ENCODE assay signal across 8 cellular contexts in the genomic region with DNA sequence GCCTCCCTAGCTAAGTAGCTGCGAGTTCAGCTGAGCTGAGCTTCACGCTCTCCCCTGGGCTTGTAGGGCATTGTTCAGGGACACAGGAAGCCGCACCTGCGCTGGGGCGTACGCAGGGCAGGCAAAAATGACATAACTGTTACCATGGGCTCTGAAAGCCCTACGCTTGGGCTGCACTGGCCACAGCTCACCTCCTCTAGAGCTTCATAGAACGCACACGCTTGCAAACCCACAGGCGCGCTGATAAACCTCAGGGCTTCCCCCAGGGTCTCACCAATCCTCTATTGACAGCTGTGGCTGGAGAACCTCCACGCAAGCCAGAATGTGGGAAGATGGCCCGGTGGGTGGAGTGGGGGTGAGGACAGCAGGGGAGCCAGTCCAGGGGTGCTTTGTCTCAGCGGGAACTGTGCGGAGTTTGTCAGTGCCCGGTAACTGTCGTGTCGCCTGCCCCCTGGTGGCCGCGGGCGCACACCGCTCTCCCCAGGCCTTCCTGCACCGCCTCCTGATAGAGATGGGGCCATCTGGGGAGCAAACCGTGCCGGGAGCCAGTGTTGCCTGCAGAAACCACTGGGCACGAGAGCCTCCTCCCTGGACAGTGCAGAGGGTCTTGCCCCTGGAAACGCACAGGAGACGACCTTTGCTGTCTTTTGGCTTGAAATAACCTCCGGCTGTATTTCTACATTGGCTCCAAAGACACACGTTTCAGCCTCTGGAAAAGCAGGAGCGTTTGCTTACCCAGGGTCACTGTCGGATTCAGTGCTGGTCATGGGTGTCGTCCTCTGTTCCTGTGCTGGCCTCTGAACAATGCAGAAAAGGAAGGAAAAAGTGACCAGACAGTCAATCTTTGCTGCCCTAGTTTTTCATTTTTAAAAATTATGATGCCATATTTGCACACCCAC. TPM values are rescaled to one million over a fixed set of nuclear protein-coding genes. Genes with fewer than 3 reads are reported as not detected.
DNase-seq lines count a peak whose midpoint lies in the region; ATAC-seq and TF ChIP-seq lines count a peak whose summit lies in the region.

No MANE protein-coding gene starts in this region.

- 32 to 53% (median 33%) methylated on average over 21 to 33 of the region's 33 CpGs for WGBS in adrenal gland, 4 donors
- 40% methylated on average over 33 of the region's 33 CpGs for WGBS in smooth muscle cell (ENCODE audit: low lambda C conversion rate)

- DNase-seq in DMS 273 (lab: John Stamatoyannopoulos, UW; ENCODE audit: unreplicated experiment) (peak; percentile 87), M059J (ENCODE audit: low read depth) (peak; percentile 44), T-cell (peak in 33 of 34 experiments; percentile 4 to 56 (median 41)), adrenal gland (peak; percentile 55 to 80 (median 68)), hepatic stellate cell (ENCODE audit: low spot score) (peak; percentile 77), smooth muscle cell (lab: John Stamatoyannopoulos, UW; ENCODE audit: unreplicated experiment) (peak; percentile 51)

- TF ChIP-seq CTCF in adrenal gland (IDR thresholded peaks at IDR 0.05): peak; percentile 60 to 92 (median 76)
- TF ChIP-seq CTCF in smooth muscle cell (IDR thresholded peaks at IDR 0.05; ENCODE audit: borderline replicate concordance, insufficient read depth, poor library complexity, severe bottlenecking): peak; percentile 90

- H3K36me3 ChIP-seq in adrenal gland (replicated peaks in 1 of 2): no peaks in the 10 kb centered on the region
- H3K36me3 ChIP-seq in smooth muscle cell (ENCODE audit: low read depth): no peaks in the 10 kb centered on the region

- H3K27me3 Mint-ChIP-seq in T-cell: peaks cover 15 to 31% of the 10 kb centered on the region in 2 donors

- CTCF ChIA-PET in T-cell (lab: Charles Lee): interaction anchor here in 1 of 2 donors (0.7 kb wide), 1 partner anchor 299 kb away, joined by 5 read pairs; no protein-coding TSS in a partner anchor

- H3K27ac Mint-ChIP-seq in T-cell: no peak overlapping the region

- no peaks in the 10 kb centered on the region for H3K9me3 Mint-ChIP-seq in T-cell

- intact Hi-C loops in adrenal gland (cut with DNase I): loop anchor here in 1 of 2 donors (10.0 kb wide), 1 partner anchor 142 kb away; a partner anchor contains a TSS

- peak overlapping the region; percentile 55 for H2AFZ ChIP-seq in smooth muscle cell (ENCODE audit: low read depth)

- H3K9me3 ChIP-seq in adrenal gland (replicated peaks in 1 of 3) (no peaks in the 10 kb centered on the region), smooth muscle cell (replicated peaks; ENCODE audit: low read depth) (no peaks in the 10 kb centered on the region)

- H3K4me3 Mint-ChIP-seq in T-cell: no peak overlapping the region

- H3F3A ChIP-seq in smooth muscle cell (ENCODE audit: low read depth): no peaks in the 10 kb centered on the region

- H3K27me3 ChIP-seq in adrenal gland: no peaks in the 10 kb centered on the region
- H3K27me3 ChIP-seq in smooth muscle cell (ENCODE audit: low read depth): peaks cover 7% of the 10 kb centered on the region

- no peaks in the 10 kb centered on the region for H3K79me2 ChIP-seq in smooth muscle cell (ENCODE audit: low read depth)

- H3K9ac ChIP-seq in smooth muscle cell (ENCODE audit: low read depth): no peak overlapping the region

- H3K4me1 ChIP-seq in adrenal gland (replicated peaks in 1 of 2): no peaks in the 10 kb centered on the region
- no peaks in the 10 kb centered on the region for H3K4me1 ChIP-seq in smooth muscle cell (ENCODE audit: low read depth)

- H3K4me3 ChIP-seq in adrenal gland (no peak overlapping the region), smooth muscle cell (no peak overlapping the region)

- no peaks in the 10 kb centered on the region for H3K36me3 Mint-ChIP-seq in T-cell

- POLR2A ChIA-PET in T-cell (lab: Charles Lee): no interaction called here

- no peaks in the 10 kb centered on the region for H4K20me1 ChIP-seq in smooth muscle cell (ENCODE audit: low read depth)

- H3K4me1 Mint-ChIP-seq in T-cell: no peaks in the 10 kb centered on the region

- no peak for TF ChIP-seq POLR2A in adrenal gland (IDR thresholded peaks at IDR 0.05)

- H3K4me2 ChIP-seq in smooth muscle cell: peak overlapping the region; percentile 45

- ATAC-seq in GM21825 (IDR thresholded peaks at IDR 0.05; ENCODE audit: unreplicated experiment) (peak; percentile 94), T-cell (replicated peaks in 1 of 4) (peak; percentile 68 to 81 (median 74)), GM19035 (IDR thresholded peaks at IDR 0.05; ENCODE audit: unreplicated experiment) (no peak)

- H3K27ac ChIP-seq in adrenal gland (no peak overlapping the region), smooth muscle cell (ENCODE audit: low read depth) (no peak overlapping the region)

RNA-seq across cellular contexts. Expression of a gene that starts 17.0 kb away (rescaled TPM):
- total RNA-seq in M059J (2014; rRNA removed; shearing (Covaris generic)): not detected in 2 replicates
- total RNA-seq in T-cell (not detected), adrenal gland (1 to 10 TPM in 3 of 8 donors, under 1 TPM in 3, not detected in 2; 0.23 to 1.2 (median 0.98) TPM), smooth muscle cell (not detected in 2 replicates)
- polyA plus RNA-seq in adrenal gland (10 to 100 TPM in 1 of 3 donors, under 1 TPM in 2; 0.33 to 18.5 (median 0.80) TPM), smooth muscle cell (0.30 TPM in 1 of 2 replicates, not detected in the other)
